22 cellular contexts compared by ENCODE assay signal in genomic region chr4:66376396-66376795, GRCh38.
A peak's percentile ranks its signal among the peaks of the same experiment; 100 is the strongest.
DNase-seq lines count a peak whose midpoint lies in the region; FAIRE-seq and TF ChIP-seq lines count a peak whose summit lies in the region.
"Had no signal": no experiment of that assay in that cellular context is flagged by ENCODE, and none has a peak within 500 bp of the region (broad histone marks: within the 10 kb centered on the region; RNA-seq: fewer than 3 reads in every experiment).

No MANE protein-coding gene starts in this region.

- H3K27ac ChIP-seq in ACC112 (ENCODE audit: low read depth, low read length) (no peak overlapping the region), esophagus squamous epithelium (no peak overlapping the region)
- H3K27ac ChIP-seq: HL-60 had no signal

- H2AFZ ChIP-seq in ACC112 (ENCODE audit: low read length, unreplicated experiment) = peak overlapping the region; percentile 73
- H2AFZ ChIP-seq: GM23338 had no signal

- no peaks in the 10 kb centered on the region for H3K79me2 ChIP-seq in ACC112 (ENCODE audit: control insufficient read depth, insufficient read depth, low read length, unreplicated experiment)

- intact Hi-C loops in esophagus squamous epithelium (cut with DNase I) = no loop called here

- no peak for TF ChIP-seq POLR2A in esophagus squamous epithelium (IDR thresholded peaks at IDR 0.05)

- no peaks in the 10 kb centered on the region for H3K4me1 ChIP-seq in ACC112 (ENCODE audit: control insufficient read depth, insufficient read depth, low read length, unreplicated experiment)
- H3K4me1 ChIP-seq in esophagus squamous epithelium = no peaks in the 10 kb centered on the region
- H3K4me1 ChIP-seq: BE2C had no signal

- H3K27me3 ChIP-seq in ACC112 (ENCODE audit: insufficient read depth, low read length) (no peaks in the 10 kb centered on the region), esophagus squamous epithelium (no peaks in the 10 kb centered on the region)
- H3K27me3 ChIP-seq: BE2C had no signal

- H3K9me3 ChIP-seq in esophagus squamous epithelium = no peaks in the 10 kb centered on the region
- H3K9me3 ChIP-seq: BE2C had no signal

- TF ChIP-seq CTCF in choroid plexus epithelial cell (conservative IDR thresholded peaks at IDR 0.05; ENCODE audit: low read depth, low read length) (no peak), fibroblast of the aortic adventitia (IDR thresholded peaks at IDR 0.05; ENCODE audit: insufficient read depth, low read length) (no peak), esophagus squamous epithelium (IDR thresholded peaks at IDR 0.05) (no peak)

- H3K4me3 ChIP-seq in ACC112 (ENCODE audit: low read depth, low read length) (no peak overlapping the region), choroid plexus epithelial cell (ENCODE audit: low read depth, low read length) (no peak overlapping the region), fibroblast of the aortic adventitia (ENCODE audit: low read depth, low read length) (no peak overlapping the region), esophagus squamous epithelium (no peak overlapping the region)
- H3K4me3 ChIP-seq: GM23338 had no signal

- H3K36me3 ChIP-seq in ACC112 (ENCODE audit: insufficient read depth, low read length) (no peaks in the 10 kb centered on the region), esophagus squamous epithelium (no peaks in the 10 kb centered on the region)
- H3K36me3 ChIP-seq: BE2C had no signal

- no peak for FAIRE-seq in HTR-8/SVneo (lab: Jason Lieb, UNC)
- FAIRE-seq: D721Med, G401.6, GM12891 had no signal

- peak; percentile 22 for DNase-seq in NCI-H526 treated with DMSO at 0.1 percent for 48 hours (lab: John Stamatoyannopoulos, UW)
- DNase-seq in choroid plexus epithelial cell (ENCODE audit: low read depth) = peak; percentile 2
- DNase-seq in fibroblast of the aortic adventitia (ENCODE audit: low read depth) = peak; percentile 17
- DNase-seq in esophagus squamous epithelium (lab: John Stamatoyannopoulos, UW) = no peak
- DNase-seq in HTR-8/SVneo (ENCODE audit: insufficient read length, low spot score) = no peak
- no peak for DNase-seq in effector CD4-positive, alpha-beta T cell
- DNase-seq: 8988T; ACHN; BE2C; C1 segment of cervical spinal cord; CD4-positive, CD25-positive, alpha-beta regulatory T cell; CD8-positive, alpha-beta memory T cell; COR-L47; H7; HFFc6; IMR-90 had no signal

Comparison
In these comparisons a context has a peak if more than half of its experiments do, and no peak if none do; other contexts are left out.
1. DNase-seq: peak in NCI-H526 treated with DMSO at 0.1 percent for 48 hours (single experiment), choroid plexus epithelial cell (single experiment) and fibroblast of the aortic adventitia (single experiment); none in esophagus squamous epithelium (single experiment), HTR-8/SVneo (single experiment) and effector CD4-positive, alpha-beta T cell (single experiment).